10 cellular contexts compared by ENCODE assay signal in the genomic region with DNA sequence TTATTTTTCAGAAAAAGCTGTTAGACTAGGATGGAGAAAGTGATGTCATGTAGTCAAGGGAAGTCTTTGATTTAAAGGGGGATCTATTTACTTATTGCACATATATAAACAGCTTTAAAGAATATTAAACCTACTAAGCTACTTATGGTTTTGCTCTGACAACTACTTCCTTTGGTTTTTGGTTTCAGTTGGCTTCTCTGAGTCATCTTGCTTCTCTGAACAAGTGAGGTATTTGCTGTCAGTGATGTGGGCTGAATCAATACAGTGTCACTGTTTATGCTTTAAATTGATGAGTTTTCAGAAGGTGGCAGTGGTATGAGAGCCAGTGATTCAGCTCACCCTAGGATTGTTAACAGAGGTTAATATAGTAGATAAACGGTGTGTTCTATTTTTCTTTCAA.
DNase-seq lines count a peak whose midpoint lies in the region; ATAC-seq, FAIRE-seq and TF ChIP-seq lines count a peak whose summit lies in the region.
"Had no signal": no experiment of that assay in that cellular context is flagged by ENCODE, and none has a peak within 500 bp of the region (broad histone marks: within the 10 kb centered on the region; RNA-seq: fewer than 3 reads in every experiment).

No MANE protein-coding gene starts in this region.

- H3K27me3 Mint-ChIP-seq in osteocyte (ENCODE audit: unreplicated experiment) (peaks cover 39% of the 10 kb centered on the region), H9 (ENCODE audit: low read depth) (no peaks in the 10 kb centered on the region)

- no peak overlapping the region for H4K5ac ChIP-seq in H9 (ENCODE audit: insufficient read length, low read depth, low read length)

- no peak overlapping the region for H2BK120ac ChIP-seq in H9 (ENCODE audit: low read depth, low read length, poor library complexity, severe bottlenecking)

- intact Hi-C loops in GM12878 (cut with micrococcal nuclease; ENCODE audit: unreplicated experiment) (no loop called here), spleen (cut with DNase I; ENCODE audit: low total_unique reads) (no loop called here)

- no peaks in the 10 kb centered on the region for H3K36me3 ChIP-seq in GM12878 (ENCODE audit: control insufficient read depth in 2 of 2, insufficient read depth in 2 of 2, low read length in 1 of 2)
- no peaks in the 10 kb centered on the region for H3K36me3 ChIP-seq in spleen

- H3K4me2 ChIP-seq in GM12878 (ENCODE audit: control insufficient read depth, insufficient read depth) (peak overlapping the region; percentile 59; the same call in 1 of the 2 replicates), H9 (ENCODE audit: insufficient read depth, insufficient read length, low read length) (no peak overlapping the region)

- no peak overlapping the region for H2BK12ac ChIP-seq in H9 (ENCODE audit: insufficient read length, low read depth, low read length)

- 0% methylated on average over 1 of the region's 1 CpG for WGBS in GM12878 (ENCODE audit: insufficient coverage, insufficient replicate concordance, low lambda C conversion rate, missing lambda C conversion rate)
- WGBS in spleen, 5 donors: 71 to 85% (median 75%) methylated on average over 1 of the region's 1 CpG
- WGBS in H9 (ENCODE audit: extremely low coverage, insufficient read length, low lambda C conversion rate): no CpG with 5 or more reads among the region's 1 CpG

- RAD21 ChIA-PET in GM12878 (lab: Charles Lee; ENCODE audit: unreplicated experiment): interaction anchor here (2.3 kb wide), 1 partner anchor 24 kb away, joined by 15 read pairs; no protein-coding TSS in a partner anchor

- no peak overlapping the region for H3K27ac ChIP-seq in GM12878 (ENCODE audit: control insufficient read depth, insufficient read depth)
- H3K27ac ChIP-seq in spleen: no peak overlapping the region
- no peak overlapping the region for H3K27ac ChIP-seq in H9 (ENCODE audit: insufficient read length, low read depth, low read length)

- H4K8ac ChIP-seq in H9 (replicated peaks; ENCODE audit: insufficient read length, low read depth, low read length): no peak overlapping the region

- H3K4me3 Mint-ChIP-seq in osteocyte (ENCODE audit: unreplicated experiment) (no peak overlapping the region), H9 (no peak overlapping the region)
- H3K4me3 Mint-ChIP-seq: central memory CD8-positive, alpha-beta T cell had no signal

- in situ Hi-C loops in Caki2 (cut with HindIII; ENCODE audit: low pct_unique_long_range_greater_than_20kb, low sequenced_read_pairs): no loop called here
- in situ Hi-C loops in GM12878 (cut with MboI): no loop called here

- no peak for TF ChIP-seq RAD21 in GM12878 (IDR thresholded peaks at IDR 0.05; ENCODE audit: insufficient read depth, low read depth, low read length)

- H3K4me1 Mint-ChIP-seq in osteocyte (ENCODE audit: unreplicated experiment) (no peaks in the 10 kb centered on the region), H9 (no peaks in the 10 kb centered on the region)
- H3K4me1 Mint-ChIP-seq: central memory CD8-positive, alpha-beta T cell had no signal

- H3K36me3 Mint-ChIP-seq in osteocyte (ENCODE audit: unreplicated experiment) (no peaks in the 10 kb centered on the region), H9 (ENCODE audit: insufficient read depth in 1 of 3, low read depth in 3 of 3) (peaks cover 2 to 15% (median 6%) of the 10 kb centered on the region in 3 experiments; a peak in 5 of 7 replicates)

- peak; percentile 49 for FAIRE-seq in GM12878 (lab: Jason Lieb, UNC)
- FAIRE-seq: H1 had no signal

- ATAC-seq in GM19455 (IDR thresholded peaks at IDR 0.05; ENCODE audit: unreplicated experiment) (peak; percentile 97), HG03354 (IDR thresholded peaks at IDR 0.05; ENCODE audit: poor library complexity, severe bottlenecking, unreplicated experiment) (peak; percentile 99), GM12878 (peak; percentile 97)

- CTCF ChIA-PET in GM12878 (lab: Yijun Ruan, JAX): interaction anchor here (0.7 to 1.4 kb wide), 4 partner anchors 23 to 354 kb away, joined by 3 to 5 read pairs (median 4); no protein-coding TSS in a partner anchor

- no peak overlapping the region for H2BK5ac ChIP-seq in H9 (ENCODE audit: insufficient read length, low read length)

- TF ChIP-seq POLR2A in GM12878 (IDR thresholded peaks at IDR 0.05; ENCODE audit: low read depth, low read length) (no peak), spleen (IDR thresholded peaks at IDR 0.05) (no peak)

- H2AFZ ChIP-seq in GM12878 (ENCODE audit: control insufficient read depth, low read depth, low read length): no peak overlapping the region
- H2AFZ ChIP-seq in H9 (ENCODE audit: low read length): no peak overlapping the region

- H3K9ac ChIP-seq in GM12878 (ENCODE audit: control insufficient read depth, insufficient read depth, low read length) (no peak overlapping the region), H9 (ENCODE audit: extremely low read depth, insufficient read length, low read length) (no peak overlapping the region)

- DNase-seq in Caki2 (ENCODE audit: low read depth) (peak; percentile 26), GM12878 (ENCODE audit: low read depth, low spot score) (peak; percentile 40), DMS 273 (lab: John Stamatoyannopoulos, UW; ENCODE audit: unreplicated experiment) (no peak), osteocyte (ENCODE audit: extremely low spot score, unreplicated experiment) (no peak), spleen (no peak), H9 (no peak)

- no peak overlapping the region for H3K4me3 ChIP-seq in GM12878
- no peak overlapping the region for H3K4me3 ChIP-seq in spleen

- H3K4me1 ChIP-seq in GM12878 (ENCODE audit: control insufficient read depth, insufficient read depth, low read length) (peaks cover 14% of the 10 kb centered on the region), spleen (no peaks in the 10 kb centered on the region), H9 (ENCODE audit: insufficient read depth, low read length) (no peaks in the 10 kb centered on the region)

- SMC1A ChIA-PET in GM12878 (lab: Charles Lee; ENCODE audit: uncharacterized antibody, unreplicated experiment): interaction anchor here (0.7 to 2.1 kb wide), 8 partner anchors 9 to 274 kb away, joined by 3 to 8 read pairs (median 5); no protein-coding TSS in a partner anchor

- no peak overlapping the region for H3K4ac ChIP-seq in H9 (ENCODE audit: low read depth, low read length)

- H3K27me3 ChIP-seq in GM12878 (replicated peaks in 1 of 2; ENCODE audit: control insufficient read depth in 2 of 2, insufficient read depth in 2 of 2, low read length in 1 of 2) (no peaks in the 10 kb centered on the region), spleen (replicated peaks in 1 of 7) (no peaks in the 10 kb centered on the region), H9 (ENCODE audit: insufficient read depth, low read length) (no peaks in the 10 kb centered on the region)

- POLR2A ChIA-PET in GM12878 (lab: Charles Lee): interaction anchor here (0.6 to 1.2 kb wide), 2 partner anchors 24 to 468 kb away, joined by 3 read pairs; no protein-coding TSS in a partner anchor

- no peak overlapping the region for H3K14ac ChIP-seq in H9 (ENCODE audit: insufficient read depth, low read length)

- H3K9me3 Mint-ChIP-seq in osteocyte (ENCODE audit: unreplicated experiment) (no peaks in the 10 kb centered on the region), H9 (peaks cover 4 to 7% of the 10 kb centered on the region in 2 experiments; a peak in 3 of 5 replicates)
- H3K9me3 Mint-ChIP-seq: central memory CD8-positive, alpha-beta T cell had no signal

- H2AK5ac ChIP-seq in H9 (ENCODE audit: insufficient read length, low read length): no peak overlapping the region

- no peak overlapping the region for H2BK15ac ChIP-seq in H9 (ENCODE audit: low read depth, low read length)

- H4K20me1 ChIP-seq in GM12878 (ENCODE audit: control insufficient read depth, insufficient read depth): no peaks in the 10 kb centered on the region
- H4K20me1 ChIP-seq in H9 (ENCODE audit: control insufficient read depth, insufficient read depth, insufficient read length): no peaks in the 10 kb centered on the region

- H3T11ph ChIP-seq in H9 (ENCODE audit: low read length): no peak overlapping the region

- H3K18ac ChIP-seq in H9 (ENCODE audit: insufficient read length, low read depth, low read length): no peak overlapping the region

- no peak overlapping the region for H2BK20ac ChIP-seq in H9 (ENCODE audit: low read depth, low read length, poor library complexity, severe bottlenecking)

- no peak for TF ChIP-seq CTCF in GM12878 (IDR thresholded peaks at IDR 0.05 in 2 of 3, conservative IDR thresholded peaks at IDR 0.05 in 1 of 3; ENCODE audit: control insufficient read depth in 2 of 3, extremely low read depth in 1 of 3, insufficient read depth in 1 of 3, low read depth in 3 of 3, low read length in 3 of 3)
- no peak for TF ChIP-seq CTCF in osteocyte (IDR thresholded peaks at IDR 0.05)
- no peak for TF ChIP-seq CTCF in spleen (IDR thresholded peaks at IDR 0.05 in 8 of 11, conservative IDR thresholded peaks at IDR 0.05 in 3 of 11)
- no peak for TF ChIP-seq CTCF in H9 (conservative IDR thresholded peaks at IDR 0.05)

- no peaks in the 10 kb centered on the region for H3K79me1 ChIP-seq in H9 (ENCODE audit: insufficient read depth, low read depth, low read length, poor library complexity, severe bottlenecking)

- TF ChIP-seq EP300 in GM12878 (IDR thresholded peaks at IDR 0.05; ENCODE audit: borderline replicate concordance in 1 of 2, control insufficient read depth in 1 of 2, low read depth in 2 of 2, low read length in 2 of 2): peak; percentile 53 to 70; a peak in 3 of 4 replicates

- H4K91ac ChIP-seq in H9 (ENCODE audit: insufficient read length, low read depth, low read length): no peak overlapping the region

- H3K56ac ChIP-seq in H9 (ENCODE audit: insufficient read length, low read depth, low read length): no peak overlapping the region

- BruUV-seq in GM12878 (replicated peaks; lab: Mats Ljungman, UMichigan): no TSS peak

- no peak overlapping the region for H3K23ac ChIP-seq in H9 (ENCODE audit: insufficient read length, low read depth, low read length)

- no peaks in the 10 kb centered on the region for H3K23me2 ChIP-seq in H9 (ENCODE audit: insufficient read length, low read depth, low read length, poor library complexity, severe bottlenecking)

- no peaks in the 10 kb centered on the region for H3K9me3 ChIP-seq in GM12878 (replicated peaks; ENCODE audit: control insufficient read depth, insufficient read depth, low read length)
- no peaks in the 10 kb centered on the region for H3K9me3 ChIP-seq in spleen
- no peaks in the 10 kb centered on the region for H3K9me3 ChIP-seq in H9 (ENCODE audit: control insufficient read depth, low read depth, low read length)

- H3K27ac Mint-ChIP-seq in osteocyte (ENCODE audit: unreplicated experiment) (no peak overlapping the region), H9 (no peak overlapping the region)

- no peaks in the 10 kb centered on the region for H3K79me2 ChIP-seq in GM12878 (ENCODE audit: control insufficient read depth, insufficient read depth, low read length)
- H3K79me2 ChIP-seq in H9 (ENCODE audit: insufficient read depth, low read length): no peaks in the 10 kb centered on the region

TF ChIP-seq in GM12878, 131 proteins besides CTCF, POLR2A, EP300 and RAD21 (continues in another document):
- TF ChIP-seq NFIC (IDR thresholded peaks at IDR 0.05; ENCODE audit: low read depth, low read length): peak; percentile 86
- no peak for TF ChIP-seq CHD1 (IDR thresholded peaks at IDR 0.05; ENCODE audit: low read depth, low read length)
- TF ChIP-seq ESRRA (IDR thresholded peaks at IDR 0.05; ENCODE audit: low read length): no peak
- TF ChIP-seq ZNF24 (IDR thresholded peaks at IDR 0.05): peak; percentile 74; the same call in 1 of the 2 replicates

Comparison
In these comparisons a context has a peak if more than half of its experiments do, and no peak if none do; other contexts are left out.
1. DNase-seq: peak in Caki2 (single experiment) and GM12878 (single experiment); none in DMS 273 (single experiment), osteocyte (single experiment), spleen (single experiment) and H9 (single experiment).
2. Peak in every context shown above with its lines, with median percentiles within 50 percentile points of each other: ATAC-seq.